2 cellular contexts compared by ENCODE assay signal in genomic region chr12:5554711-5555110, GRCh38.
TF ChIP-seq lines count a peak whose summit lies in the region.

No MANE protein-coding gene starts in this region.

TF ChIP-seq in IMR-90, 13 proteins besides CTCF, POLR2A, EP300 and RAD21:
- TF ChIP-seq BHLHE40 (IDR thresholded peaks at IDR 0.05; ENCODE audit: low read depth, low read length) = no peak
- TF ChIP-seq RFX5 (IDR thresholded peaks at IDR 0.05; ENCODE audit: low read depth, low read length) = no peak
- TF ChIP-seq FOS (IDR thresholded peaks at IDR 0.05; ENCODE audit: low read depth, low read length) = no peak
- TF ChIP-seq NFE2L2 (IDR thresholded peaks at IDR 0.05; ENCODE audit: low read depth, low read length) = no peak
- TF ChIP-seq SMC3 (IDR thresholded peaks at IDR 0.05; ENCODE audit: low read depth, low read length) = no peak
- TF ChIP-seq MXI1 (IDR thresholded peaks at IDR 0.05; ENCODE audit: borderline replicate concordance, low read depth, low read length) = no peak
- no peak for TF ChIP-seq CEBPB (IDR thresholded peaks at IDR 0.05; ENCODE audit: low read depth, low read length)
- TF ChIP-seq RCOR1 (IDR thresholded peaks at IDR 0.05; ENCODE audit: insufficient replicate concordance, low read length) = no peak
- TF ChIP-seq USF2 (IDR thresholded peaks at IDR 0.05; ENCODE audit: low read depth, low read length) = no peak
- TF ChIP-seq CHD1 (IDR thresholded peaks at IDR 0.05; ENCODE audit: low read depth, low read length) = no peak
- TF ChIP-seq MAFK (IDR thresholded peaks at IDR 0.05; ENCODE audit: low read depth, low read length) = no peak
- no peak for TF ChIP-seq MAZ (IDR thresholded peaks at IDR 0.05; ENCODE audit: borderline replicate concordance, low read depth, low read length)
TF ChIP-seq in IMR-90: peak in this region for 0.

TF ChIP-seq in H1, 55 proteins besides CTCF, POLR2A, EP300 and RAD21:
- TF ChIP-seq ASH2L (IDR thresholded peaks at IDR 0.05; ENCODE audit: low read length) = no peak
- no peak for TF ChIP-seq NANOG (IDR thresholded peaks at IDR 0.05; ENCODE audit: insufficient read depth, low read depth, low read length, poor library complexity, severe bottlenecking)
- TF ChIP-seq KDM5A (IDR thresholded peaks at IDR 0.05; ENCODE audit: low read length) = no peak
- no peak for TF ChIP-seq CHD1 (IDR thresholded peaks at IDR 0.05; ENCODE audit: low read depth, low read length)
- no peak for TF ChIP-seq BRCA1 (IDR thresholded peaks at IDR 0.05; ENCODE audit: low read depth, low read length)
- TF ChIP-seq SUZ12 (IDR thresholded peaks at IDR 0.05; ENCODE audit: low read length) = no peak
